Comparison of ENCODE assay signal across 8 cellular contexts in genomic region chr7:22822486-22823141, GRCh38.
DNase-seq lines count a peak whose midpoint lies in the region; ATAC-seq and TF ChIP-seq lines count a peak whose summit lies in the region.

Gene TOMM7 (minus strand): TSS chr7:22822849. CDS start chr7:22822779, 70 bp downstream.

- H3K27ac ChIP-seq in C4-2B, result peak within 1 kb of the TSS; percentile 83

- DNase-seq in NCI-H748 (lab: John Stamatoyannopoulos, UW; ENCODE audit: unreplicated experiment) (peak; percentile 99), dedifferentiated amniotic fluid mesenchymal stem cell (ENCODE audit: extremely low spot score) (peak; percentile 97), left kidney (ENCODE audit: low read depth, low spot score) (peak; percentile 99)
- peak; percentile 84 for DNase-seq in activated CD4-positive, alpha-beta T cell treated with anti-CD3 and anti-CD28 coated beads, Interleukin-2, amount 50 U/mL, for 1 hour
- DNase-seq in stimulated activated CD4-positive, alpha-beta T cell treated with anti-CD3 and anti-CD28 coated beads, Interleukin-2, amount 100 ng/mL, for 24 hours, result peak; percentile 86

- peak; percentile 17 for TF ChIP-seq CTCF in C4-2B (conservative IDR thresholded peaks at IDR 0.05)

- ATAC-seq in GM19351 (IDR thresholded peaks at IDR 0.05; ENCODE audit: unreplicated experiment) (peak; percentile 82), HG03521 (IDR thresholded peaks at IDR 0.05; ENCODE audit: unreplicated experiment) (peak; percentile 86)

Comparison
In these comparisons a context has a peak if more than half of its experiments do, and no peak if none do; other contexts are left out.
1. Peak in every context shown above with its lines: DNase-seq, ATAC-seq and H3K27ac ChIP-seq.